In genomic region chr11:57513911-57514537, GRCh38 we compare ENCODE assay signal across 8 cellular contexts. TPM values are rescaled to one million over a fixed set of nuclear protein-coding genes. Genes with fewer than 3 reads are reported as not detected.
DNase-seq lines count a peak whose midpoint lies in the region; ATAC-seq and TF ChIP-seq lines count a peak whose summit lies in the region.

No MANE protein-coding gene starts in this region.

- peaks cover 13% of the 10 kb centered on the region for H3K36me3 Mint-ChIP-seq in activated CD8-positive, alpha-beta T cell treated with anti-CD3 and anti-CD28 coated beads for 36 hours (ENCODE audit: low read depth)
- no peaks in the 10 kb centered on the region for H3K36me3 Mint-ChIP-seq in neural crest cell (ENCODE audit: low read depth)

- CTCF ChIA-PET in activated CD8-positive, alpha-beta T cell treated with anti-CD3 and anti-CD28 coated beads for 36 hours (lab: Charles Lee) = interaction anchor here (0.6 to 7.0 kb wide), 10 partner anchors 13 to 287 kb away, joined by 3 to 170 read pairs (median 10); partner anchors contain the start of genes RTN4RL2 and UBE2L6

- H3K4me1 ChIP-seq in DOHH2 (ENCODE audit: control insufficient read depth, low read length) (peaks cover 47% of the 10 kb centered on the region), fibroblast of lung (ENCODE audit: control insufficient read depth, extremely low read depth, insufficient read depth, low read length) (peaks cover 3% of the 10 kb centered on the region)

- POLR2A ChIA-PET in activated CD8-positive, alpha-beta T cell treated with anti-CD3 and anti-CD28 coated beads for 36 hours (lab: Charles Lee) = interaction anchor here (1.0 to 4.7 kb wide), 12 partner anchors 9 to 109 kb away, joined by 3 to 57 read pairs (median 10); partner anchors contain the start of genes SLC43A3, TIMM10 and UBE2L6

- peak overlapping the region; percentile 95 for H3K27ac Mint-ChIP-seq in activated CD8-positive, alpha-beta T cell treated with anti-CD3 and anti-CD28 coated beads for 36 hours
- H3K27ac Mint-ChIP-seq in neural crest cell (ENCODE audit: unreplicated experiment) = no peak overlapping the region

- H3K9me3 ChIP-seq in DOHH2 (ENCODE audit: control insufficient read depth, insufficient read depth, low read length) (no peaks in the 10 kb centered on the region), fibroblast of lung (ENCODE audit: control insufficient read depth, insufficient read depth, low read depth, low read length) (no peaks in the 10 kb centered on the region)

- H4K20me1 ChIP-seq in DOHH2 (ENCODE audit: control insufficient read depth, insufficient read depth, low read depth, low read length) = no peaks in the 10 kb centered on the region
- no peaks in the 10 kb centered on the region for H4K20me1 ChIP-seq in fibroblast of lung (ENCODE audit: control insufficient read depth, extremely low read depth, insufficient read depth, low read length)

- H3K4me2 ChIP-seq in DOHH2 (ENCODE audit: low read length) (peak overlapping the region; percentile 73), fibroblast of lung (ENCODE audit: extremely low read depth, insufficient read depth, low read length) (peak overlapping the region; percentile 91)

- no peaks in the 10 kb centered on the region for H3K27me3 ChIP-seq in DOHH2 (ENCODE audit: control insufficient read depth, low read length)
- no peaks in the 10 kb centered on the region for H3K27me3 ChIP-seq in fibroblast of lung (ENCODE audit: control insufficient read depth, insufficient read depth, low read length)

- no peak overlapping the region for H3K9ac ChIP-seq in fibroblast of lung (ENCODE audit: insufficient read depth, low read length)

- H3K27me3 Mint-ChIP-seq in activated CD8-positive, alpha-beta T cell treated with anti-CD3 and anti-CD28 coated beads for 36 hours = no peaks in the 10 kb centered on the region
- H3K27me3 Mint-ChIP-seq in neural crest cell (ENCODE audit: low read depth) = peaks cover 66% of the 10 kb centered on the region

- ATAC-seq in GM21619 (IDR thresholded peaks at IDR 0.05; ENCODE audit: unreplicated experiment) = peak; percentile 33
- peak; percentile 52 for ATAC-seq in activated CD8-positive, alpha-beta T cell treated with anti-CD3 and anti-CD28 coated beads for 36 hours

- H3K4me3 ChIP-seq in DOHH2 (ENCODE audit: low read length) (peak overlapping the region; percentile 79), fibroblast of lung (replicated peaks in 1 of 4; ENCODE audit: control extremely low read depth in 1 of 4, insufficient read depth in 1 of 4, low read depth in 3 of 4, low read length in 4 of 4) (peak overlapping the region; percentile 80 to 92 (median 88))

- H3K36me3 ChIP-seq in DOHH2 (ENCODE audit: control insufficient read depth, low read length) = peaks cover 14% of the 10 kb centered on the region
- peaks cover 3% of the 10 kb centered on the region for H3K36me3 ChIP-seq in fibroblast of lung (ENCODE audit: control insufficient read depth, insufficient read depth, low read length)

- H3K79me2 ChIP-seq in DOHH2 (ENCODE audit: control insufficient read depth, low read length) = peaks cover 40% of the 10 kb centered on the region
- H3K79me2 ChIP-seq in fibroblast of lung (ENCODE audit: control insufficient read depth, insufficient read depth, low read length) = no peaks in the 10 kb centered on the region

- intact Hi-C loops in activated CD8-positive, alpha-beta T cell treated with anti-CD3 and anti-CD28 coated beads for 36 hours (cut with micrococcal nuclease) = no loop called here

- H3K27ac ChIP-seq in DOHH2 (ENCODE audit: low read depth, low read length) = peak overlapping the region; percentile 68
- no peak overlapping the region for H3K27ac ChIP-seq in fibroblast of lung (ENCODE audit: insufficient read depth, low read length)

- H3K9me3 Mint-ChIP-seq in activated CD8-positive, alpha-beta T cell treated with anti-CD3 and anti-CD28 coated beads for 36 hours = no peaks in the 10 kb centered on the region
- no peaks in the 10 kb centered on the region for H3K9me3 Mint-ChIP-seq in neural crest cell

- peak overlapping the region; percentile 70 for H2AFZ ChIP-seq in fibroblast of lung (ENCODE audit: low read length)

- peaks cover 33% of the 10 kb centered on the region for H3K4me1 Mint-ChIP-seq in activated CD8-positive, alpha-beta T cell treated with anti-CD3 and anti-CD28 coated beads for 36 hours (ENCODE audit: low read depth)
- H3K4me1 Mint-ChIP-seq in neural crest cell = peaks cover 12% of the 10 kb centered on the region

- TF ChIP-seq CTCF in DOHH2 (IDR thresholded peaks at IDR 0.05; ENCODE audit: low read depth, low read length, poor library complexity, severe bottlenecking) (no peak), fibroblast of lung (conservative IDR thresholded peaks at IDR 0.05 in 1 of 2, IDR thresholded peaks at IDR 0.05 in 1 of 2; ENCODE audit: low read depth in 1 of 2, low read length in 2 of 2) (no peak), neural crest cell (conservative IDR thresholded peaks at IDR 0.05) (no peak)
- no peak for TF ChIP-seq CTCF in activated CD8-positive, alpha-beta T cell treated with anti-CD3 and anti-CD28 coated beads for 36 hours (IDR thresholded peaks at IDR 0.05)

- H3F3A ChIP-seq in DOHH2 (ENCODE audit: control insufficient read depth, insufficient read depth) = peaks cover 6% of the 10 kb centered on the region; the same call in 1 of the 2 replicates

- DNase-seq in M059J (ENCODE audit: low read depth) (peak; percentile 55), fibroblast of lung (ENCODE audit: low read depth in 2 of 2) (peak; percentile 28 to 43), neural crest cell (ENCODE audit: low read depth, low spot score) (peak; percentile 21), GF-D8 (lab: John Stamatoyannopoulos, UW) (no peak), NCI-H1694 (lab: John Stamatoyannopoulos, UW) (no peak)
- DNase-seq in activated CD8-positive, alpha-beta T cell treated with anti-CD3 and anti-CD28 coated beads for 36 hours = peak; percentile 52

- no peaks in the 10 kb centered on the region for H3K9me2 ChIP-seq in DOHH2 (replicated peaks; ENCODE audit: control insufficient read depth, low read length)

- H3K4me3 Mint-ChIP-seq in activated CD8-positive, alpha-beta T cell treated with anti-CD3 and anti-CD28 coated beads for 36 hours = peak overlapping the region; percentile 94
- H3K4me3 Mint-ChIP-seq in neural crest cell = peak overlapping the region; percentile 92

RNA-seq across cellular contexts. Expression of gene SLC43A1, which starts 1.5 kb away (rescaled TPM):
- total RNA-seq in M059J (2014; rRNA removed; shearing (Covaris generic)) = 4.8 and 6.9 TPM in 2 replicates
- 10 to 100 TPM; 32.1 to 34.0 TPM for total RNA-seq in activated CD8-positive, alpha-beta T cell treated with anti-CD3 and anti-CD28 coated beads for 36 hours
- total RNA-seq in fibroblast of lung = 19.8 and 20.8 TPM in 2 replicates
- 12.3 and 13.2 TPM in 2 replicates for polyA plus RNA-seq in fibroblast of lung
- polyA plus RNA-seq in fibroblast of lung (2012) = 11.7 TPM in 2 replicates
- polyA minus RNA-seq in fibroblast of lung (ENCODE audit: low replicate concordance) = 57.0 and 60.5 TPM in 2 replicates
- total RNA-seq in neural crest cell = 4.5 and 4.7 TPM in 2 replicates

RNA-seq across cellular contexts. Expression of gene TIMM10, which starts 16.5 kb away (rescaled TPM):
- 44.6 and 47.9 TPM in 2 replicates for total RNA-seq in M059J (2014; rRNA removed; shearing (Covaris generic))
- total RNA-seq in activated CD8-positive, alpha-beta T cell treated with anti-CD3 and anti-CD28 coated beads for 36 hours = 10 to 100 TPM; 75.2 to 84.2 TPM
- total RNA-seq in fibroblast of lung (32.2 and 41.6 TPM in 2 replicates), neural crest cell (103 and 108 TPM in 2 replicates)
- polyA plus RNA-seq in fibroblast of lung = 57.6 and 108 TPM in 2 replicates
- polyA plus RNA-seq in fibroblast of lung (2012) = 66.8 and 120 TPM in 2 replicates
- polyA minus RNA-seq in fibroblast of lung (ENCODE audit: low replicate concordance) = 41.7 and 75.9 TPM in 2 replicates

RNA-seq across cellular contexts. Expression of gene SMTNL1, which starts 23.4 kb away (rescaled TPM):
- total RNA-seq in M059J (2014; rRNA removed; shearing (Covaris generic)) = not detected in 2 replicates
- total RNA-seq in activated CD8-positive, alpha-beta T cell treated with anti-CD3 and anti-CD28 coated beads for 36 hours = not detected
- total RNA-seq in fibroblast of lung = not detected in 2 replicates
- polyA plus RNA-seq in fibroblast of lung = not detected in 2 replicates
- polyA plus RNA-seq in fibroblast of lung (2012) = not detected in 2 replicates
- polyA minus RNA-seq in fibroblast of lung (ENCODE audit: low replicate concordance) = not detected in 2 replicates
- not detected in 2 replicates for total RNA-seq in neural crest cell

RNA-seq across cellular contexts. Expression of gene UBE2L6, which starts 53.4 kb away (rescaled TPM):
- total RNA-seq in M059J (2014; rRNA removed; shearing (Covaris generic)) = 269 and 314 TPM in 2 replicates
- 100 to 1,000 TPM; 148 to 159 TPM for total RNA-seq in activated CD8-positive, alpha-beta T cell treated with anti-CD3 and anti-CD28 coated beads for 36 hours
- total RNA-seq in fibroblast of lung (78.6 and 94.8 TPM in 2 replicates), neural crest cell (66.0 and 68.7 TPM in 2 replicates)
- 105 and 113 TPM in 2 replicates for polyA plus RNA-seq in fibroblast of lung
- polyA plus RNA-seq in fibroblast of lung (2012) = 116 and 147 TPM in 2 replicates
- polyA minus RNA-seq in fibroblast of lung (ENCODE audit: low replicate concordance) = 204 and 262 TPM in 2 replicates

RNA-seq across cellular contexts. Expression of gene RTN4RL2, which starts 53.7 kb away (rescaled TPM):
- 0.34 and 0.96 TPM in 2 replicates for total RNA-seq in M059J (2014; rRNA removed; shearing (Covaris generic))
- under 1 TPM; 0.23 to 0.27 TPM for total RNA-seq in activated CD8-positive, alpha-beta T cell treated with anti-CD3 and anti-CD28 coated beads for 36 hours
- total RNA-seq in fibroblast of lung = 0.17 and 0.26 TPM in 2 replicates
- 0.27 and 0.43 TPM in 2 replicates for polyA plus RNA-seq in fibroblast of lung
- polyA plus RNA-seq in fibroblast of lung (2012) = 1.1 and 1.3 TPM in 2 replicates
- 0.79 TPM in 1 of 2 replicates, not detected in the other for polyA minus RNA-seq in fibroblast of lung (ENCODE audit: low replicate concordance)
- 2.4 and 3.4 TPM in 2 replicates for total RNA-seq in neural crest cell

Comparison
In these comparisons a context has a peak if more than half of its experiments do, and no peak if none do; other contexts are left out.
1. DNase-seq: peak in M059J (single experiment), activated CD8-positive, alpha-beta T cell treated with anti-CD3 and anti-CD28 coated beads for 36 hours (single experiment), fibroblast of lung (2 of 2) and neural crest cell (single experiment); none in GF-D8 (single experiment) and NCI-H1694 (single experiment).